ENCODE assay signal across 27 cellular contexts in genomic region chr13:101628900-101629299, GRCh38.
DNase-seq lines count a peak whose midpoint lies in the region; ATAC-seq, FAIRE-seq and TF ChIP-seq lines count a peak whose summit lies in the region.
"Had no signal": no experiment of that assay in that cellular context is flagged by ENCODE, and none has a peak within 500 bp of the region (broad histone marks: within the 10 kb centered on the region; RNA-seq: fewer than 3 reads in every experiment).

No MANE protein-coding gene starts in this region.

- no peaks in the 10 kb centered on the region for H3K27me3 ChIP-seq in Peyer's patch
- H3K27me3 ChIP-seq in thyroid gland = no peaks in the 10 kb centered on the region
- H3K27me3 ChIP-seq: BE2C, BLaER1 had no signal

- no peak overlapping the region for H3K4me2 ChIP-seq in A549
- H3K4me2 ChIP-seq: BLaER1 had no signal

- ATAC-seq in A549 (no peak), HG02884 (IDR thresholded peaks at IDR 0.05; ENCODE audit: unreplicated experiment) (no peak)
- ATAC-seq: GM12878 had no signal

- POLR2A ChIA-PET in A549 (lab: Yijun Ruan, JAX) = no interaction called here

- H3K9me3 ChIP-seq in A549 (no peaks in the 10 kb centered on the region), Peyer's patch (no peaks in the 10 kb centered on the region), thyroid gland (no peaks in the 10 kb centered on the region)
- H3K9me3 ChIP-seq: BE2C, BLaER1 had no signal

- WGBS in A549 (ENCODE audit: missing lambda C conversion rate) = 70% methylated on average over 1 of the region's 1 CpG
- WGBS in thyroid gland, 2 donors = 91 to 94% methylated on average over 1 of the region's 1 CpG

- no peaks in the 10 kb centered on the region for H3K36me3 ChIP-seq in Peyer's patch
- H3K36me3 ChIP-seq in thyroid gland = no peaks in the 10 kb centered on the region
- H3K36me3 ChIP-seq: BE2C, BLaER1 had no signal

- H3K4me1 ChIP-seq in A549 (peaks cover 26% of the 10 kb centered on the region), Peyer's patch (no peaks in the 10 kb centered on the region), thyroid gland (peaks cover 1 to 14% of the 10 kb centered on the region in 2 donors)
- H3K4me1 ChIP-seq: BE2C had no signal

- H3K4me3 ChIP-seq in A549 = no peak overlapping the region
- no peak overlapping the region for H3K4me3 ChIP-seq in Peyer's patch
- no peak overlapping the region for H3K4me3 ChIP-seq in thyroid gland (replicated peaks in 1 of 3)
- H3K4me3 ChIP-seq: BLaER1, GM12878 had no signal

- TF ChIP-seq CTCF in A549 (IDR thresholded peaks at IDR 0.05) (no peak), Peyer's patch (IDR thresholded peaks at IDR 0.05) (no peak), thyroid gland (IDR thresholded peaks at IDR 0.05) (no peak)

- no peak for TF ChIP-seq EP300 in A549 (IDR thresholded peaks at IDR 0.05)

- DNase-seq in A549 (ENCODE audit: low read depth in 1 of 2, low spot score in 1 of 2) (no peak), H54 (ENCODE audit: insufficient read length, low spot score) (no peak), frontal cortex (ENCODE audit: low spot score in 2 of 2) (no peak), Peyer's patch (no peak), germinal center (ENCODE audit: low spot score) (no peak), thyroid gland (no peak)
- DNase-seq: 8988T; ACHN; BE2C; C1 segment of cervical spinal cord; CD4-positive, alpha-beta memory T cell; CD4-positive, CD25-positive, alpha-beta regulatory T cell; CD8-positive, alpha-beta memory T cell; COR-L47; DMS 273 treated with DMSO at 0.1 percent for 48 hours; DMS153; DMS53; DMS79; DND-41; EL; GDM1 had no signal

- FAIRE-seq in A204.1 (lab: Jason Lieb, UNC) = peak; percentile 65
- FAIRE-seq in A549 (lab: Jason Lieb, UNC) = no peak
- peak; percentile 45 for FAIRE-seq in H54 (lab: Jason Lieb, UNC)
- peak; percentile 45 for FAIRE-seq in frontal cortex (lab: Jason Lieb, UNC)
- FAIRE-seq: GM12878, GM12892, GM18507 had no signal

- CTCF ChIA-PET in A549 (lab: Yijun Ruan, JAX) = no interaction called here

- H3K27ac ChIP-seq in A549 (no peak overlapping the region), Peyer's patch (no peak overlapping the region), thyroid gland (no peak overlapping the region)
- H3K27ac ChIP-seq: BLaER1 had no signal

- no peak for TF ChIP-seq POLR2A in A549 (IDR thresholded peaks at IDR 0.05; ENCODE audit: low read length)
- no peak for TF ChIP-seq POLR2A in H54 (IDR thresholded peaks at IDR 0.05; ENCODE audit: low read depth, low read length)
- TF ChIP-seq POLR2A in Peyer's patch (IDR thresholded peaks at IDR 0.05) = no peak
- no peak for TF ChIP-seq POLR2A in thyroid gland (IDR thresholded peaks at IDR 0.05)

- no peak for TF ChIP-seq RAD21 in A549 (conservative IDR thresholded peaks at IDR 0.05 in 1 of 2, IDR thresholded peaks at IDR 0.05 in 1 of 2)

- intact Hi-C loops in thyroid gland (cut with DNase I) = no loop called here

TF ChIP-seq in A549, 52 proteins besides CTCF, POLR2A, EP300 and RAD21:
- TF ChIP-seq CBX2 (IDR thresholded peaks at IDR 0.05; ENCODE audit: borderline replicate concordance, low read depth) (no peak), MAFK (IDR thresholded peaks at IDR 0.05; ENCODE audit: partially characterized antibody) (peak; percentile 46), RCOR1 (IDR thresholded peaks at IDR 0.05; ENCODE audit: low read depth, low read length) (no peak), ZC3H11A (IDR thresholded peaks at IDR 0.05) (no peak), MAX (IDR thresholded peaks at IDR 0.05) (no peak)
- TF ChIP-seq, protein P1, sequence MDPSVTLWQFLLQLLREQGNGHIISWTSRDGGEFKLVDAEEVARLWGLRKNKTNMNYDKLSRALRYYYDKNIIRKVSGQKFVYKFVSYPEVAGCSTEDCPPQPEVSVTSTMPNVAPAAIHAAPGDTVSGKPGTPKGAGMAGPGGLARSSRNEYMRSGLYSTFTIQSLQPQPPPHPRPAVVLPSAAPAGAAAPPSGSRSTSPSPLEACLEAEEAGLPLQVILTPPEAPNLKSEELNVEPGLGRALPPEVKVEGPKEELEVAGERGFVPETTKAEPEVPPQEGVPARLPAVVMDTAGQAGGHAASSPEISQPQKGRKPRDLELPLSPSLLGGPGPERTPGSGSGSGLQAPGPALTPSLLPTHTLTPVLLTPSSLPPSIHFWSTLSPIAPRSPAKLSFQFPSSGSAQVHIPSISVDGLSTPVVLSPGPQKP (IDR thresholded peaks at IDR 0.05; ENCODE audit: low read depth, low read length) = no peak
